In the genomic region with DNA sequence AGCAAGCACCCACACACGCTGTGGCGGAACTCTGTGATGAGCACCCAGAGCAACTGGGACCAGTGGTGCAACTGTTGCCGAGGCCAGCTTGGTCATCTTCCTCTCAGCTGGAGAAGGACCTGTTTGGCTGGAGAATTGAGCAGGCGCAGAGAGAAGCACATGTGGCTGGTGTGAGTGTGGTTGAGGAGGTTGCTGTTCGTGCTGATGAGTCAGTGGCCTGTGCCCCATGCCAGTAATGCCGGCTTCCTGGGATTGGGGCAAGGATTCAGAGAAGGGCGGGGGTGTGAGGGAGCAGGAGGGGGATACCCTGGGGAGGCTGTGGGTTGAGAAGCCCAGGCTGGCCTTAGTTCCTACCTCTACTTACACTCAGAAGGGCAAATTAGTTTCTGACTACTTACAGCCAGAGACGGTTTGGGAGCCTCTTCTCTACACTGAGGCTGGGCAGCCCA, we compare ENCODE assay signal across 8 cellular contexts. TPM values are rescaled to one million over a fixed set of nuclear protein-coding genes. Genes with fewer than 3 reads are reported as not detected.
DNase-seq lines count a peak whose midpoint lies in the region; ATAC-seq, FAIRE-seq and TF ChIP-seq lines count a peak whose summit lies in the region.

No MANE protein-coding gene starts in this region.

- TF ChIP-seq POLR2A in A549 (IDR thresholded peaks at IDR 0.05; ENCODE audit: low read length) (no peak), uterus (IDR thresholded peaks at IDR 0.05) (no peak)

- H3K9me1 ChIP-seq in keratinocyte (ENCODE audit: control insufficient read depth, extremely low read depth, insufficient read depth, low read length): no peaks in the 10 kb centered on the region

- CTCF ChIA-PET in A549 (lab: Yijun Ruan, JAX) (interaction anchor here (3.0 kb wide), 1 partner anchor 163 kb away, joined by 12 read pairs; a partner anchor contains a TSS), HEK293T (lab: Yijun Ruan, JAX) (no interaction called here)

- dilution Hi-C loops in keratinocyte (cut with MboI; ENCODE audit: extremely low pct_ligation_motif_present, low sequenced_read_pairs): no loop called here

- peak overlapping the region; percentile 94 to 98 for H3K27ac ChIP-seq in A549
- H3K27ac ChIP-seq in keratinocyte (ENCODE audit: control insufficient read depth, insufficient read depth, low read length): no peak overlapping the region
- peak overlapping the region in 1 of 2 donors; percentile 35 for H3K27ac ChIP-seq in uterus

- 47% methylated on average over 8 of the region's 8 CpGs for WGBS in A549 (ENCODE audit: missing lambda C conversion rate)

- H3K27me3 ChIP-seq in adipocyte (replicated peaks; ENCODE audit: control insufficient read depth, insufficient read depth, low read length) (no peaks in the 10 kb centered on the region), keratinocyte (ENCODE audit: control insufficient read depth, extremely low read depth, insufficient read depth, low read length) (no peaks in the 10 kb centered on the region), uterus (no peaks in the 10 kb centered on the region)

- POLR2A ChIA-PET in A549 (lab: Yijun Ruan, JAX) (no interaction called here), HEK293T (lab: Yijun Ruan, JAX) (no interaction called here)

- TF ChIP-seq EP300 in A549 (IDR thresholded peaks at IDR 0.05): no peak

- H4K20me1 ChIP-seq in keratinocyte (ENCODE audit: control insufficient read depth, extremely low read depth, insufficient read depth, low read length): no peaks in the 10 kb centered on the region

- intact Hi-C loops in uterus (cut with DNase I; ENCODE audit: low total_unique reads): no loop called here

- peak overlapping the region; percentile 18 for H2AFZ ChIP-seq in keratinocyte (ENCODE audit: control insufficient read depth, low read length)

- ATAC-seq in A549 (peak; percentile 56 to 64), HG02759 (IDR thresholded peaks at IDR 0.05; ENCODE audit: unreplicated experiment) (no peak)

- H3K9ac ChIP-seq in adipocyte (ENCODE audit: low read length): peak overlapping the region; percentile 82
- H3K9ac ChIP-seq in keratinocyte (ENCODE audit: control insufficient read depth, extremely low read depth, insufficient read depth, low read length): no peak overlapping the region

- TF ChIP-seq CTCF in A549 (IDR thresholded peaks at IDR 0.05) (no peak), keratinocyte (optimal IDR thresholded peaks at IDR 0.05 in 1 of 3, IDR thresholded peaks at IDR 0.05 in 1 of 3, conservative IDR thresholded peaks at IDR 0.05 in 1 of 3; ENCODE audit: extremely low read depth in 1 of 3, insufficient read depth in 2 of 3, low read length in 3 of 3) (no peak), uterus (IDR thresholded peaks at IDR 0.05) (no peak)

- H3K4me3 ChIP-seq in A549: no peak overlapping the region
- H3K4me3 ChIP-seq in adipocyte (ENCODE audit: low read length): peak overlapping the region; percentile 52
- no peak overlapping the region for H3K4me3 ChIP-seq in keratinocyte (ENCODE audit: control insufficient read depth in 2 of 3, extremely low read depth in 1 of 3, insufficient read depth in 2 of 3, low read depth in 1 of 3, low read length in 3 of 3)
- H3K4me3 ChIP-seq in uterus: no peak overlapping the region

- peak overlapping the region; percentile 64; the same call in 2 of the 3 replicates for H3K4me2 ChIP-seq in A549
- no peak overlapping the region for H3K4me2 ChIP-seq in keratinocyte (ENCODE audit: control insufficient read depth, extremely low read depth, insufficient read depth, low read depth, low read length)

- H3K36me3 ChIP-seq in adipocyte (ENCODE audit: control insufficient read depth, insufficient read depth, low read length, severe bottlenecking): no peaks in the 10 kb centered on the region
- no peaks in the 10 kb centered on the region for H3K36me3 ChIP-seq in keratinocyte (ENCODE audit: control insufficient read depth in 2 of 2, extremely low read depth in 1 of 2, insufficient read depth in 2 of 2, low read length in 2 of 2)
- no peaks in the 10 kb centered on the region for H3K36me3 ChIP-seq in uterus

- H3K4me1 ChIP-seq in A549 (peaks cover 58% of the 10 kb centered on the region), adipocyte (ENCODE audit: control insufficient read depth, insufficient read depth, low read length) (peaks cover 69% of the 10 kb centered on the region), keratinocyte (ENCODE audit: control insufficient read depth, extremely low read depth, insufficient read depth, low read length) (peaks cover 9% of the 10 kb centered on the region), uterus (peaks cover 0 to 19% of the 10 kb centered on the region in 2 donors)

- TF ChIP-seq RAD21 in A549 (conservative IDR thresholded peaks at IDR 0.05 in 1 of 2, IDR thresholded peaks at IDR 0.05 in 1 of 2): no peak

- FAIRE-seq in A549 (lab: Jason Lieb, UNC): no peak
- FAIRE-seq in keratinocyte (lab: Jason Lieb, UNC): no peak

- H3K79me2 ChIP-seq in keratinocyte (ENCODE audit: control insufficient read depth, insufficient read depth, low read length): no peaks in the 10 kb centered on the region

- DNase-seq in A549 (ENCODE audit: low read depth in 1 of 2, low spot score in 1 of 2) (peak; percentile 56 to 70), HS-27A (ENCODE audit: low read depth) (peak; percentile 92), adipocyte (ENCODE audit: low read depth) (peak; percentile 89), keratinocyte (ENCODE audit: low read depth, low spot score) (no peak), uterus (peak; percentile 46 to 49), HEK293T (ENCODE audit: extremely low spot score) (no peak), NCI-H2171 treated with DMSO at 0.1 percent for 48 hours (lab: John Stamatoyannopoulos, UW) (no peak)

- H3K9me3 ChIP-seq in A549: peaks cover under 1% of the 10 kb centered on the region; the same call in 1 of the 3 replicates
- no peaks in the 10 kb centered on the region for H3K9me3 ChIP-seq in adipocyte (ENCODE audit: control insufficient read depth, low read length)
- no peaks in the 10 kb centered on the region for H3K9me3 ChIP-seq in keratinocyte (ENCODE audit: control insufficient read depth, low read depth, low read length)
- no peaks in the 10 kb centered on the region for H3K9me3 ChIP-seq in uterus

TF ChIP-seq in A549, 52 proteins besides CTCF, POLR2A, EP300 and RAD21 (continues in another document):
- TF ChIP-seq RARB (CRISPR knock-in tag; IDR thresholded peaks at IDR 0.05): no peak
- 0 out of 5 replicates have a peak, but pooled peaks of 1 of the 2 experiments have one; percentile 21 for TF ChIP-seq JUN (IDR thresholded peaks at IDR 0.05)
- TF ChIP-seq HEYL (CRISPR knock-in tag; IDR thresholded peaks at IDR 0.05): no peak
- TF ChIP-seq ZSCAN20 (CRISPR knock-in tag; IDR thresholded peaks at IDR 0.05): no peak
- no peak for TF ChIP-seq NR3C1 (IDR thresholded peaks at IDR 0.05)
- TF ChIP-seq CBX2 (IDR thresholded peaks at IDR 0.05; ENCODE audit: borderline replicate concordance, low read depth): no peak
- TF ChIP-seq BHLHE40 (IDR thresholded peaks at IDR 0.05; ENCODE audit: low read depth, low read length): no peak
- TF ChIP-seq, protein P1, sequence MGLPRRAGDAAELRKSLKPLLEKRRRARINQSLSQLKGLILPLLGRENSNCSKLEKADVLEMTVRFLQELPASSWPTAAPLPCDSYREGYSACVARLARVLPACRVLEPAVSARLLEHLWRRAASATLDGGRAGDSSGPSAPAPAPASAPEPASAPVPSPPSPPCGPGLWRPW (IDR thresholded peaks at IDR 0.05): no peak
- TF ChIP-seq NPAS2 (CRISPR knock-in tag; IDR thresholded peaks at IDR 0.05; ENCODE audit: borderline replicate concordance): no peak
- no peak for TF ChIP-seq FOXS1 (CRISPR knock-in tag; IDR thresholded peaks at IDR 0.05)

TF ChIP-seq in HEK293T, 16 proteins besides CTCF, POLR2A, EP300 and RAD21:
- no peak for TF ChIP-seq LEF1 (IDR thresholded peaks at IDR 0.05; ENCODE audit: borderline replicate concordance)
- no peak for TF ChIP-seq SP1 (IDR thresholded peaks at IDR 0.05)
- TF ChIP-seq, protein P2, sequence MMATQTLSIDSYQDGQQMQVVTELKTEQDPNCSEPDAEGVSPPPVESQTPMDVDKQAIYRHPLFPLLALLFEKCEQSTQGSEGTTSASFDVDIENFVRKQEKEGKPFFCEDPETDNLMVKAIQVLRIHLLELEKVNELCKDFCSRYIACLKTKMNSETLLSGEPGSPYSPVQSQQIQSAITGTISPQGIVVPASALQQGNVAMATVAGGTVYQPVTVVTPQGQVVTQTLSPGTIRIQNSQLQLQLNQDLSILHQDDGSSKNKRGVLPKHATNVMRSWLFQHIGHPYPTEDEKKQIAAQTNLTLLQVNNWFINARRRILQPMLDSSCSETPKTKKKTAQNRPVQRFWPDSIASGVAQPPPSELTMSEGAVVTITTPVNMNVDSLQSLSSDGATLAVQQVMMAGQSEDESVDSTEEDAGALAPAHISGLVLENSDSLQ (IDR thresholded peaks at IDR 0.05): no peak
- TF ChIP-seq HDGF (IDR thresholded peaks at IDR 0.05; ENCODE audit: borderline replicate concordance): no peak
- TF ChIP-seq SUZ12 (IDR thresholded peaks at IDR 0.05): no peak
- TF ChIP-seq TARDBP (IDR thresholded peaks at IDR 0.05): no peak
- no peak for TF ChIP-seq ARNT (IDR thresholded peaks at IDR 0.05)
- no peak for TF ChIP-seq CTBP1 (IDR thresholded peaks at IDR 0.05; ENCODE audit: borderline replicate concordance)
- no peak for TF ChIP-seq L3MBTL2 (conservative IDR thresholded peaks at IDR 0.05)

RNA-seq across cellular contexts. Expression of a gene that starts 57.5 kb away (rescaled TPM):
- 5.1 and 7.4 TPM in 2 replicates for polyA plus RNA-seq in A549 (2011; rRNA removed)
- 1.3 and 1.5 TPM in 2 replicates for polyA plus RNA-seq in A549 (2012; cell fraction: cytosol; rRNA removed)
- polyA plus RNA-seq in A549 (2012; cell fraction: nucleus; rRNA removed): 8.6 and 9.1 TPM in 2 replicates
- 1.4 to 3.3 TPM (median 2.4 TPM) in 3 replicates for polyA plus RNA-seq in A549 (2017; fragmentation: RNase III; extraction: RNeasy Plus Mini Kit Qiagen cat#74134 plus additional on column Dnase treatment)
- polyA minus RNA-seq in A549 (2011; rRNA and poly(A)+ RNA removed): 7.1 and 7.4 TPM in 2 replicates
- not detected in 3 replicates for polyA plus RNA-seq in keratinocyte
- polyA plus RNA-seq in keratinocyte (2011; ENCODE audit: low read depth): not detected
- not detected in 2 replicates for polyA plus RNA-seq in keratinocyte (2011; cell fraction: cytosol; rRNA removed)
- polyA plus RNA-seq in keratinocyte (2011; cell fraction: nucleus; rRNA removed): not detected in 2 replicates
- polyA plus RNA-seq in keratinocyte (2012; ENCODE audit: low replicate concordance): not detected in 2 replicates
- not detected in 3 replicates for polyA minus RNA-seq in keratinocyte
- not detected for polyA minus RNA-seq in keratinocyte (2011; cell fraction: cytosol; rRNA and poly(A)+ RNA removed)
- polyA minus RNA-seq in keratinocyte (2011; cell fraction: nucleus; rRNA and poly(A)+ RNA removed): not detected in 2 replicates
- under 1 TPM in 2 of 4 donors, not detected in 2; 0.26 to 0.29 TPM for total RNA-seq in uterus

Comparison
In these comparisons a context has a peak if more than half of its experiments do, and no peak if none do; other contexts are left out.
1. DNase-seq: peak in A549 (2 of 2), HS-27A (single experiment), adipocyte (single experiment) and uterus (2 of 2); none in keratinocyte (single experiment), HEK293T (single experiment) and NCI-H2171 treated with DMSO at 0.1 percent for 48 hours (single experiment).